ENCODE assay signal across 1 cellular context in the genomic region with DNA sequence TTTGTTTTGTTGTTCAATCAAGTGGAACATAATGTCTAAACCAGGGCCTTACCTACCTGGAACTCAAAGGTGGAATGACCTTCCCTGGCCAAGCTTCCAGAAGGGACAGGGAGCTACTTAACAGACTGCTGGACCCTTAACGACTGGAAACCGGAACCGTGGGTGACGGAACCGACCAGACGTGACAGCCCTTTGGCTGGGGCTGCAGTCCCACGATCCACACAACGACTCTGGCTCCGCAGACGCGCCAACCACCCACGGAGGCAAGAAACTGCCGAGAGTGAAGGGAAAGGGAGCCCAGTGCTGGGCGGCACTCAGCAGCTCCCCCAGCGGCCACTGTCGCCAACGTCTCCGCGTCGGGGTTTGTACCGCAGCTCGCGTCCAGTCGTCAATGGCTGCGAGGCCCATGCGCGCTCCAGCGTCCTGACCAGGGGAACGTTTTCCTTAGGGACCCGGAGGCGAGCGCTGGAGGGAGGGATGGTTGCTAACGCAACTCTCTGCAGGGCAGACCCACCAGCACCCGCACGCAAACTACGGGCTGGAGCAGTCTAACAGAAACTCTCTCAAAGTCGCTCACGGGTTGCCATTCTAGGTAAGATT.
TF ChIP-seq lines count a peak whose summit lies in the region.

No MANE protein-coding gene starts in this region.

TF ChIP-seq in WTC11, 78 proteins besides CTCF, POLR2A, EP300 and RAD21 (continued from another document):
- TF ChIP-seq, protein P1, sequence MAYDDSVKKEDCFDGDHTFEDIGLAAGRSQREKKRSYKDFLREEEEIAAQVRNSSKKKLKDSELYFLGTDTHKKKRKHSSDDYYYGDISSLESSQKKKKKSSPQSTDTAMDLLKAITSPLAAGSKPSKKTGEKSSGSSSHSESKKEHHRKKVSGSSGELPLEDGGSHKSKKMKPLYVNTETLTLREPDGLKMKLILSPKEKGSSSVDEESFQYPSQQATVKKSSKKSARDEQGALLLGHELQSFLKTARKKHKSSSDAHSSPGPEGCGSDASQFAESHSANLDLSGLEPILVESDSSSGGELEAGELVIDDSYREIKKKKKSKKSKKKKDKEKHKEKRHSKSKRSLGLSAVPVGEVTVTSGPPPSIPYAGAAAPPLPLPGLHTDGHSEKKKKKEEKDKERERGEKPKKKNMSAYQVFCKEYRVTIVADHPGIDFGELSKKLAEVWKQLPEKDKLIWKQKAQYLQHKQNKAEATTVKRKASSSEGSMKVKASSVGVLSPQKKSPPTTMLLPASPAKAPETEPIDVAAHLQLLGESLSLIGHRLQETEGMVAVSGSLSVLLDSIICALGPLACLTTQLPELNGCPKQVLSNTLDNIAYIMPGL (CRISPR knock-in tag; IDR thresholded peaks at IDR 0.05) = peak; percentile 64; the same call in 1 of the 2 replicates
- TF ChIP-seq TCF7 (CRISPR knock-in tag; IDR thresholded peaks at IDR 0.05; ENCODE audit: low read depth) = no peak
- TF ChIP-seq, protein P2, sequence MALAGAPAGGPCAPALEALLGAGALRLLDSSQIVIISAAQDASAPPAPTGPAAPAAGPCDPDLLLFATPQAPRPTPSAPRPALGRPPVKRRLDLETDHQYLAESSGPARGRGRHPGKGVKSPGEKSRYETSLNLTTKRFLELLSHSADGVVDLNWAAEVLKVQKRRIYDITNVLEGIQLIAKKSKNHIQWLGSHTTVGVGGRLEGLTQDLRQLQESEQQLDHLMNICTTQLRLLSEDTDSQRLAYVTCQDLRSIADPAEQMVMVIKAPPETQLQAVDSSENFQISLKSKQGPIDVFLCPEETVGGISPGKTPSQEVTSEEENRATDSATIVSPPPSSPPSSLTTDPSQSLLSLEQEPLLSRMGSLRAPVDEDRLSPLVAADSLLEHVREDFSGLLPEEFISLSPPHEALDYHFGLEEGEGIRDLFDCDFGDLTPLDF (CRISPR knock-in tag; IDR thresholded peaks at IDR 0.05) = no peak
- TF ChIP-seq, protein P3, sequence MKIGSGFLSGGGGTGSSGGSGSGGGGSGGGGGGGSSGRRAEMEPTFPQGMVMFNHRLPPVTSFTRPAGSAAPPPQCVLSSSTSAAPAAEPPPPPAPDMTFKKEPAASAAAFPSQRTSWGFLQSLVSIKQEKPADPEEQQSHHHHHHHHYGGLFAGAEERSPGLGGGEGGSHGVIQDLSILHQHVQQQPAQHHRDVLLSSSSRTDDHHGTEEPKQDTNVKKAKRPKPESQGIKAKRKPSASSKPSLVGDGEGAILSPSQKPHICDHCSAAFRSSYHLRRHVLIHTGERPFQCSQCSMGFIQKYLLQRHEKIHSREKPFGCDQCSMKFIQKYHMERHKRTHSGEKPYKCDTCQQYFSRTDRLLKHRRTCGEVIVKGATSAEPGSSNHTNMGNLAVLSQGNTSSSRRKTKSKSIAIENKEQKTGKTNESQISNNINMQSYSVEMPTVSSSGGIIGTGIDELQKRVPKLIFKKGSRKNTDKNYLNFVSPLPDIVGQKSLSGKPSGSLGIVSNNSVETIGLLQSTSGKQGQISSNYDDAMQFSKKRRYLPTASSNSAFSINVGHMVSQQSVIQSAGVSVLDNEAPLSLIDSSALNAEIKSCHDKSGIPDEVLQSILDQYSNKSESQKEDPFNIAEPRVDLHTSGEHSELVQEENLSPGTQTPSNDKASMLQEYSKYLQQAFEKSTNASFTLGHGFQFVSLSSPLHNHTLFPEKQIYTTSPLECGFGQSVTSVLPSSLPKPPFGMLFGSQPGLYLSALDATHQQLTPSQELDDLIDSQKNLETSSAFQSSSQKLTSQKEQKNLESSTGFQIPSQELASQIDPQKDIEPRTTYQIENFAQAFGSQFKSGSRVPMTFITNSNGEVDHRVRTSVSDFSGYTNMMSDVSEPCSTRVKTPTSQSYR (CRISPR knock-in tag; IDR thresholded peaks at IDR 0.05) = no peak
- no peak for TF ChIP-seq ZNF219 (CRISPR knock-in tag; IDR thresholded peaks at IDR 0.05; ENCODE audit: borderline replicate concordance)
- no peak for TF ChIP-seq MYBL2 (CRISPR knock-in tag; IDR thresholded peaks at IDR 0.05)
- peak; percentile 48; the same call in 1 of the 2 replicates for TF ChIP-seq TEAD1 (CRISPR knock-in tag; IDR thresholded peaks at IDR 0.05)
- TF ChIP-seq, protein P4, sequence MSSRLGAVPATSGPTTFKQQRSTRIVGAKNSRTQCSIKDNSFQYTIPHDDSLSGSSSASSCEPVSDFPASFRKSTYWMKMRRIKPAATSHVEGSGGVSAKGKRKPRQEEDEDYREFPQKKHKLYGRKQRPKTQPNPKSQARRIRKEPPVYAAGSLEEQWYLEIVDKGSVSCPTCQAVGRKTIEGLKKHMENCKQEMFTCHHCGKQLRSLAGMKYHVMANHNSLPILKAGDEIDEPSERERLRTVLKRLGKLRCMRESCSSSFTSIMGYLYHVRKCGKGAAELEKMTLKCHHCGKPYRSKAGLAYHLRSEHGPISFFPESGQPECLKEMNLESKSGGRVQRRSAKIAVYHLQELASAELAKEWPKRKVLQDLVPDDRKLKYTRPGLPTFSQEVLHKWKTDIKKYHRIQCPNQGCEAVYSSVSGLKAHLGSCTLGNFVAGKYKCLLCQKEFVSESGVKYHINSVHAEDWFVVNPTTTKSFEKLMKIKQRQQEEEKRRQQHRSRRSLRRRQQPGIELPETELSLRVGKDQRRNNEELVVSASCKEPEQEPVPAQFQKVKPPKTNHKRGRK (CRISPR knock-in tag; IDR thresholded peaks at IDR 0.05; ENCODE audit: borderline replicate concordance) = no peak
- TF ChIP-seq, protein P5, sequence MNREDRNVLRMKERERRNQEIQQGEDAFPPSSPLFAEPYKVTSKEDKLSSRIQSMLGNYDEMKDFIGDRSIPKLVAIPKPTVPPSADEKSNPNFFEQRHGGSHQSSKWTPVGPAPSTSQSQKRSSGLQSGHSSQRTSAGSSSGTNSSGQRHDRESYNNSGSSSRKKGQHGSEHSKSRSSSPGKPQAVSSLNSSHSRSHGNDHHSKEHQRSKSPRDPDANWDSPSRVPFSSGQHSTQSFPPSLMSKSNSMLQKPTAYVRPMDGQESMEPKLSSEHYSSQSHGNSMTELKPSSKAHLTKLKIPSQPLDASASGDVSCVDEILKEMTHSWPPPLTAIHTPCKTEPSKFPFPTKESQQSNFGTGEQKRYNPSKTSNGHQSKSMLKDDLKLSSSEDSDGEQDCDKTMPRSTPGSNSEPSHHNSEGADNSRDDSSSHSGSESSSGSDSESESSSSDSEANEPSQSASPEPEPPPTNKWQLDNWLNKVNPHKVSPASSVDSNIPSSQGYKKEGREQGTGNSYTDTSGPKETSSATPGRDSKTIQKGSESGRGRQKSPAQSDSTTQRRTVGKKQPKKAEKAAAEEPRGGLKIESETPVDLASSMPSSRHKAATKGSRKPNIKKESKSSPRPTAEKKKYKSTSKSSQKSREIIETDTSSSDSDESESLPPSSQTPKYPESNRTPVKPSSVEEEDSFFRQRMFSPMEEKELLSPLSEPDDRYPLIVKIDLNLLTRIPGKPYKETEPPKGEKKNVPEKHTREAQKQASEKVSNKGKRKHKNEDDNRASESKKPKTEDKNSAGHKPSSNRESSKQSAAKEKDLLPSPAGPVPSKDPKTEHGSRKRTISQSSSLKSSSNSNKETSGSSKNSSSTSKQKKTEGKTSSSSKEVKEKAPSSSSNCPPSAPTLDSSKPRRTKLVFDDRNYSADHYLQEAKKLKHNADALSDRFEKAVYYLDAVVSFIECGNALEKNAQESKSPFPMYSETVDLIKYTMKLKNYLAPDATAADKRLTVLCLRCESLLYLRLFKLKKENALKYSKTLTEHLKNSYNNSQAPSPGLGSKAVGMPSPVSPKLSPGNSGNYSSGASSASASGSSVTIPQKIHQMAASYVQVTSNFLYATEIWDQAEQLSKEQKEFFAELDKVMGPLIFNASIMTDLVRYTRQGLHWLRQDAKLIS (CRISPR knock-in tag; IDR thresholded peaks at IDR 0.05; ENCODE audit: borderline replicate concordance) = no peak
- TF ChIP-seq, protein P6, sequence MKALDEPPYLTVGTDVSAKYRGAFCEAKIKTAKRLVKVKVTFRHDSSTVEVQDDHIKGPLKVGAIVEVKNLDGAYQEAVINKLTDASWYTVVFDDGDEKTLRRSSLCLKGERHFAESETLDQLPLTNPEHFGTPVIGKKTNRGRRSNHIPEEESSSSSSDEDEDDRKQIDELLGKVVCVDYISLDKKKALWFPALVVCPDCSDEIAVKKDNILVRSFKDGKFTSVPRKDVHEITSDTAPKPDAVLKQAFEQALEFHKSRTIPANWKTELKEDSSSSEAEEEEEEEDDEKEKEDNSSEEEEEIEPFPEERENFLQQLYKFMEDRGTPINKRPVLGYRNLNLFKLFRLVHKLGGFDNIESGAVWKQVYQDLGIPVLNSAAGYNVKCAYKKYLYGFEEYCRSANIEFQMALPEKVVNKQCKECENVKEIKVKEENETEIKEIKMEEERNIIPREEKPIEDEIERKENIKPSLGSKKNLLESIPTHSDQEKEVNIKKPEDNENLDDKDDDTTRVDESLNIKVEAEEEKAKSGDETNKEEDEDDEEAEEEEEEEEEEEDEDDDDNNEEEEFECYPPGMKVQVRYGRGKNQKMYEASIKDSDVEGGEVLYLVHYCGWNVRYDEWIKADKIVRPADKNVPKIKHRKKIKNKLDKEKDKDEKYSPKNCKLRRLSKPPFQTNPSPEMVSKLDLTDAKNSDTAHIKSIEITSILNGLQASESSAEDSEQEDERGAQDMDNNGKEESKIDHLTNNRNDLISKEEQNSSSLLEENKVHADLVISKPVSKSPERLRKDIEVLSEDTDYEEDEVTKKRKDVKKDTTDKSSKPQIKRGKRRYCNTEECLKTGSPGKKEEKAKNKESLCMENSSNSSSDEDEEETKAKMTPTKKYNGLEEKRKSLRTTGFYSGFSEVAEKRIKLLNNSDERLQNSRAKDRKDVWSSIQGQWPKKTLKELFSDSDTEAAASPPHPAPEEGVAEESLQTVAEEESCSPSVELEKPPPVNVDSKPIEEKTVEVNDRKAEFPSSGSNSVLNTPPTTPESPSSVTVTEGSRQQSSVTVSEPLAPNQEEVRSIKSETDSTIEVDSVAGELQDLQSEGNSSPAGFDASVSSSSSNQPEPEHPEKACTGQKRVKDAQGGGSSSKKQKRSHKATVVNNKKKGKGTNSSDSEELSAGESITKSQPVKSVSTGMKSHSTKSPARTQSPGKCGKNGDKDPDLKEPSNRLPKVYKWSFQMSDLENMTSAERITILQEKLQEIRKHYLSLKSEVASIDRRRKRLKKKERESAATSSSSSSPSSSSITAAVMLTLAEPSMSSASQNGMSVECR (CRISPR knock-in tag; IDR thresholded peaks at IDR 0.05; ENCODE audit: borderline replicate concordance) = no peak
- TF ChIP-seq, protein P7, sequence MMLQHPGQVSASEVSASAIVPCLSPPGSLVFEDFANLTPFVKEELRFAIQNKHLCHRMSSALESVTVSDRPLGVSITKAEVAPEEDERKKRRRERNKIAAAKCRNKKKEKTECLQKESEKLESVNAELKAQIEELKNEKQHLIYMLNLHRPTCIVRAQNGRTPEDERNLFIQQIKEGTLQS (CRISPR knock-in tag; conservative IDR thresholded peaks at IDR 0.05) = no peak
- TF ChIP-seq FOXP1 (CRISPR knock-in tag; IDR thresholded peaks at IDR 0.05; ENCODE audit: borderline replicate concordance) = peak; percentile 19; the same call in 1 of the 2 replicates
- no peak for TF ChIP-seq NR3C1 (CRISPR knock-in tag; conservative IDR thresholded peaks at IDR 0.05; ENCODE audit: low read depth)
- TF ChIP-seq, protein P8, sequence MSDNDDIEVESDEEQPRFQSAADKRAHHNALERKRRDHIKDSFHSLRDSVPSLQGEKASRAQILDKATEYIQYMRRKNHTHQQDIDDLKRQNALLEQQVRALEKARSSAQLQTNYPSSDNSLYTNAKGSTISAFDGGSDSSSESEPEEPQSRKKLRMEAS (CRISPR knock-in tag; IDR thresholded peaks at IDR 0.05) = peak; percentile 87
- TF ChIP-seq FOXK1 (CRISPR knock-in tag; IDR thresholded peaks at IDR 0.05) = 0 out of 2 replicates have a peak, but pooled peaks have one; percentile 21
- no peak for TF ChIP-seq CREB1 (CRISPR knock-in tag; IDR thresholded peaks at IDR 0.05)
